ENCODE assay signal across 20 cellular contexts in the genomic region with DNA sequence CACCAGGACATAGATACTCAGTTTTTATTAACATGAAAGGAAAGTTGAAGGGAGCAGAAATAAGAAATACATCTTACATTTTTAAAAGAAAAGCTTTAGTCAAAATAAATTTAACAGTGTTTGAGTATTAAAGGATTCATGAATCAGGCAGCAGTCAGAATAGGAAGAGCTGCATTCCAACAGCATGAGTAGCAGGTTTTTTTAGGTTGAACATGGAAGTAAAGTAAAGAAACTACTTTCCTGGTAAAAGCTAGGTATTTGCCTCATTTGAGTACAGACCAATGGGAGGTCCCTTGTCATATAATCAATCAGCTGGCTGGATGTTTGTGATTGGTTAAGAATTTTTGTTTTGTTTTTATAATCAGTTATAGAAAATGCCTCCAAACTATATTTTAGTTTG.
A peak's percentile ranks its signal among the peaks of the same experiment; 100 is the strongest.
DNase-seq lines count a peak whose midpoint lies in the region; ATAC-seq and TF ChIP-seq lines count a peak whose summit lies in the region.
"Had no signal": no experiment of that assay in that cellular context is flagged by ENCODE, and none has a peak within 500 bp of the region (broad histone marks: within the 10 kb centered on the region; RNA-seq: fewer than 3 reads in every experiment).

No MANE protein-coding gene starts in this region.

- TF ChIP-seq POLR2A in transverse colon (IDR thresholded peaks at IDR 0.05): no peak
- TF ChIP-seq POLR2A in upper lobe of left lung (IDR thresholded peaks at IDR 0.05): no peak

- no peaks in the 10 kb centered on the region for H3K27me3 ChIP-seq in effector memory CD4-positive, alpha-beta T cell (replicated peaks; ENCODE audit: control insufficient read depth, insufficient read depth, low read length, poor library complexity, severe bottlenecking)
- no peaks in the 10 kb centered on the region for H3K27me3 ChIP-seq in transverse colon
- no peaks in the 10 kb centered on the region for H3K27me3 ChIP-seq in upper lobe of left lung
- H3K27me3 ChIP-seq: thyroid gland had no signal

- H3K27ac ChIP-seq in effector memory CD4-positive, alpha-beta T cell (ENCODE audit: insufficient read depth, low read length, poor library complexity, severe bottlenecking): no peak overlapping the region
- H3K27ac ChIP-seq in transverse colon (no peak overlapping the region), upper lobe of left lung (no peak overlapping the region)
- H3K27ac ChIP-seq: prostate gland, thyroid gland had no signal

- peaks cover 6% of the 10 kb centered on the region for H3K9me3 ChIP-seq in effector memory CD4-positive, alpha-beta T cell (ENCODE audit: control insufficient read depth, low read length)
- H3K9me3 ChIP-seq in transverse colon (peaks cover 0 to 7% of the 10 kb centered on the region in 2 donors), upper lobe of left lung (no peaks in the 10 kb centered on the region)
- H3K9me3 ChIP-seq: prostate gland, thyroid gland had no signal

- H3K4me1 ChIP-seq in effector memory CD4-positive, alpha-beta T cell (ENCODE audit: control insufficient read depth, insufficient read depth, low read length, poor library complexity, severe bottlenecking): no peaks in the 10 kb centered on the region
- no peaks in the 10 kb centered on the region for H3K4me1 ChIP-seq in transverse colon
- no peaks in the 10 kb centered on the region for H3K4me1 ChIP-seq in upper lobe of left lung
- H3K4me1 ChIP-seq: prostate gland, thyroid gland had no signal

- in situ Hi-C loops in transverse colon (cut with MboI; ENCODE audit: low pct_ligation_motif_present in 1 of 4, low pct_unique_long_range_greater_than_20kb in 1 of 4, low sequenced_read_pairs in 3 of 4): no loop called here

- no peak for TF ChIP-seq EP300 in transverse colon (IDR thresholded peaks at IDR 0.05; ENCODE audit: low read depth)
- TF ChIP-seq EP300 in upper lobe of left lung (IDR thresholded peaks at IDR 0.05): no peak

- no peaks in the 10 kb centered on the region for H3K36me3 ChIP-seq in effector memory CD4-positive, alpha-beta T cell (ENCODE audit: control insufficient read depth, insufficient read depth, low read length)
- H3K36me3 ChIP-seq in transverse colon (no peaks in the 10 kb centered on the region), upper lobe of left lung (no peaks in the 10 kb centered on the region)
- H3K36me3 ChIP-seq: prostate gland, thyroid gland had no signal

- no peak for TF ChIP-seq CTCF in HFF-Myc (IDR thresholded peaks at IDR 0.05; ENCODE audit: low read depth, low read length, missing control alignments)
- no peak for TF ChIP-seq CTCF in foreskin fibroblast (IDR thresholded peaks at IDR 0.05; ENCODE audit: low read depth, low read length)
- no peak for TF ChIP-seq CTCF in transverse colon (IDR thresholded peaks at IDR 0.05)
- TF ChIP-seq CTCF in upper lobe of left lung (IDR thresholded peaks at IDR 0.05): no peak

- ATAC-seq in upper lobe of left lung (ENCODE audit: low FRiP score in 2 of 2): no peak
- ATAC-seq: activated naive CD8-positive, alpha-beta T cell treated with anti-CD3 and anti-CD28 coated beads, Interleukin-2, amount 50 U/mL, for 24 hours; effector memory CD8-positive, alpha-beta T cell had no signal

- H3K4me3 ChIP-seq in HFF-Myc (replicated peaks; ENCODE audit: low read depth, low read length): no peak overlapping the region
- H3K4me3 ChIP-seq in foreskin fibroblast (ENCODE audit: low read depth in 1 of 2, low read length in 2 of 2): no peak overlapping the region
- no peak overlapping the region for H3K4me3 ChIP-seq in effector memory CD4-positive, alpha-beta T cell (ENCODE audit: insufficient read depth, low read depth, low read length, poor library complexity, severe bottlenecking)
- no peak overlapping the region for H3K4me3 ChIP-seq in transverse colon
- H3K4me3 ChIP-seq in upper lobe of left lung: no peak overlapping the region
- H3K4me3 ChIP-seq: prostate gland, thyroid gland had no signal

- intact Hi-C loops in transverse colon (cut with DNase I; ENCODE audit: low total_unique reads): no loop called here

- DNase-seq in A172 (ENCODE audit: low spot score): peak; percentile 32
- peak; percentile 11 for DNase-seq in HFF-Myc (ENCODE audit: extremely low read depth, low read depth)
- DNase-seq in amniotic epithelial cell (ENCODE audit: low read depth): peak; percentile 37
- DNase-seq in foreskin fibroblast: peak; percentile 48 to 72
- DNase-seq in NCI-H2227 treated with DMSO at 0.1 percent for 48 hours (lab: John Stamatoyannopoulos, UW): no peak
- DNase-seq in effector memory CD4-positive, alpha-beta T cell: no peak
- no peak for DNase-seq in transverse colon
- no peak for DNase-seq in upper lobe of left lung
- DNase-seq: 8988T; activated CD4-positive, CD25-positive, alpha-beta regulatory T cell; activated CD8-positive, alpha-beta memory T cell treated with anti-CD3 and anti-CD28 coated beads for 24 hours; activated naive CD8-positive, alpha-beta T cell treated with anti-CD3 and anti-CD28 coated beads, Interleukin-2, amount 50 U/mL, for 24 hours; CD4-positive, alpha-beta T cell; DMS79 treated with DMSO at 0.1 percent for 48 hours; effector memory CD8-positive, alpha-beta T cell; NCI-H187; SIG-M5; T-helper 2 cell; thyroid gland had no signal

Comparison
In these comparisons a context has a peak if more than half of its experiments do, and no peak if none do; other contexts are left out.
1. DNase-seq: peak in A172 (single experiment), HFF-Myc (single experiment), amniotic epithelial cell (single experiment) and foreskin fibroblast (2 of 2); none in NCI-H2227 treated with DMSO at 0.1 percent for 48 hours (single experiment), effector memory CD4-positive, alpha-beta T cell (0 of 3), transverse colon (single experiment) and upper lobe of left lung (0 of 2).